In genomic region chr4:86976801-86977485, GRCh38 we compare ENCODE assay signal across 15 cellular contexts. TPM values are rescaled to one million over a fixed set of nuclear protein-coding genes. Genes with fewer than 3 reads are reported as not detected.
DNase-seq lines count a peak whose midpoint lies in the region; ATAC-seq and TF ChIP-seq lines count a peak whose summit lies in the region.
"Had no signal": no experiment of that assay in that cellular context is flagged by ENCODE, and none has a peak within 500 bp of the region (broad histone marks: within the 10 kb centered on the region; RNA-seq: fewer than 3 reads in every experiment).

No MANE protein-coding gene starts in this region.

- H3K36me3 ChIP-seq in RWPE2 (ENCODE audit: low read depth) (no peaks in the 10 kb centered on the region), thyroid gland (no peaks in the 10 kb centered on the region)
- H3K36me3 ChIP-seq: tibial nerve had no signal

- peaks cover 2% of the 10 kb centered on the region for H3K36me3 Mint-ChIP-seq in activated T-cell treated with anti-CD3 and anti-CD28 coated beads, Interleukin-2, amount 50 U/mL, for 4 hours (ENCODE audit: insufficient read depth)

- H3K9me3 ChIP-seq in RWPE2 (ENCODE audit: severe bottlenecking) (no peaks in the 10 kb centered on the region), thyroid gland (no peaks in the 10 kb centered on the region)
- H3K9me3 ChIP-seq: tibial nerve had no signal

- H3K27me3 Mint-ChIP-seq in activated T-cell treated with anti-CD3 and anti-CD28 coated beads, Interleukin-2, amount 50 U/mL, for 4 hours (ENCODE audit: low read depth): no peaks in the 10 kb centered on the region

- in situ Hi-C loops in KBM-7 (cut with MboI; ENCODE audit: low pct_unique_long_range_greater_than_20kb, low sequenced_read_pairs): no loop called here

- H3K4me1 Mint-ChIP-seq in activated T-cell treated with anti-CD3 and anti-CD28 coated beads, Interleukin-2, amount 50 U/mL, for 4 hours (ENCODE audit: low read depth): peaks cover 61% of the 10 kb centered on the region

- TF ChIP-seq POLR2A in thyroid gland (IDR thresholded peaks at IDR 0.05): no peak

- no peak for TF ChIP-seq CTCF in RWPE2 (IDR thresholded peaks at IDR 0.05; ENCODE audit: poor library complexity, severe bottlenecking)
- TF ChIP-seq CTCF in foreskin keratinocyte (conservative IDR thresholded peaks at IDR 0.05): no peak
- no peak for TF ChIP-seq CTCF in thyroid gland (IDR thresholded peaks at IDR 0.05)

- WGBS in thyroid gland, 2 donors: 94 to 97% methylated on average over 4 of the region's 4 CpGs

- peaks cover 39% of the 10 kb centered on the region for H3K4me1 ChIP-seq in RWPE2 (ENCODE audit: insufficient read depth, poor library complexity, severe bottlenecking)
- peaks cover 31% of the 10 kb centered on the region for H3K4me1 ChIP-seq in foreskin keratinocyte
- peaks cover 24 to 31% of the 10 kb centered on the region in 2 donors for H3K4me1 ChIP-seq in thyroid gland

- H3K9me3 Mint-ChIP-seq in activated T-cell treated with anti-CD3 and anti-CD28 coated beads, Interleukin-2, amount 50 U/mL, for 4 hours: no peaks in the 10 kb centered on the region

- intact Hi-C loops in thyroid gland (cut with DNase I): no loop called here

- H3K27me3 ChIP-seq in RWPE2 (ENCODE audit: insufficient read depth, poor library complexity, severe bottlenecking) (no peaks in the 10 kb centered on the region), foreskin keratinocyte (no peaks in the 10 kb centered on the region), thyroid gland (no peaks in the 10 kb centered on the region)
- H3K27me3 ChIP-seq: tibial nerve had no signal

- H3K4me3 Mint-ChIP-seq in activated T-cell treated with anti-CD3 and anti-CD28 coated beads, Interleukin-2, amount 50 U/mL, for 4 hours: no peak overlapping the region

- peak overlapping the region; percentile 83 for H3K27ac ChIP-seq in RWPE2 (ENCODE audit: poor library complexity, severe bottlenecking)
- peak overlapping the region; percentile 76 for H3K27ac ChIP-seq in foreskin keratinocyte
- H3K27ac ChIP-seq in thyroid gland: peak overlapping the region in 2 of 3 donors; percentile 13 to 41
- H3K27ac ChIP-seq: tibial nerve had no signal

- ATAC-seq in activated T-cell treated with anti-CD3 and anti-CD28 coated beads, Interleukin-2, amount 50 U/mL, for 4 hours: peak; percentile 32 to 33
- ATAC-seq in RWPE2 (ENCODE audit: low read depth): peak; percentile 71
- peak; percentile 81 for ATAC-seq in foreskin keratinocyte
- ATAC-seq: sciatic nerve had no signal

- DNase-seq in activated T-cell treated with anti-CD3 and anti-CD28 coated beads, Interleukin-2, amount 50 U/mL, for 4 hours: no peak
- DNase-seq in activated T-cell treated with anti-CD3 and anti-CD28 coated beads for 4 hours: no peak
- DNase-seq in RWPE2 (ENCODE audit: low spot score): no peak
- peak; percentile 56 to 78 for DNase-seq in foreskin keratinocyte
- no peak for DNase-seq in thyroid gland
- no peak for DNase-seq in NCI-H69 (lab: John Stamatoyannopoulos, UW)
- no peak for DNase-seq in activated CD8-positive, alpha-beta memory T cell treated with anti-CD3 and anti-CD28 coated beads, Interleukin-2, amount 50 U/mL, for 4 hours
- DNase-seq in KBM-7: no peak
- DNase-seq: activated naive CD4-positive, alpha-beta T cell; KG1; OCI-M1; stimulated activated CD4-positive, alpha-beta T cell treated with anti-CD3 and anti-CD28 coated beads, Interleukin-2, amount 100 ng/mL, for 48 hours had no signal

- H3K4me3 ChIP-seq in RWPE2 (ENCODE audit: severe bottlenecking) (no peak overlapping the region), thyroid gland (replicated peaks in 1 of 3) (no peak overlapping the region)
- H3K4me3 ChIP-seq: SK-N-MC, tibial nerve had no signal

RNA-seq across cellular contexts. Expression of gene AFF1, which starts 42.1 kb away (rescaled TPM):
- 10 to 100 TPM; 20.0 to 35.5 (median 26.5) TPM for total RNA-seq in activated T-cell treated with anti-CD3 and anti-CD28 coated beads, Interleukin-2, amount 50 U/mL, for 4 hours
- 16.4 and 19.5 TPM in 2 replicates for total RNA-seq in foreskin keratinocyte
- polyA plus RNA-seq in foreskin keratinocyte: 2.3 and 2.7 TPM in 2 replicates
- total RNA-seq in thyroid gland: 100 to 1,000 TPM; 155 to 238 (median 192) TPM

Comparison
In these comparisons a context has a peak if more than half of its experiments do, and no peak if none do; other contexts are left out.
1. DNase-seq: peak in foreskin keratinocyte (2 of 2); none in activated T-cell treated with anti-CD3 and anti-CD28 coated beads, Interleukin-2, amount 50 U/mL, for 4 hours (single experiment), activated T-cell treated with anti-CD3 and anti-CD28 coated beads for 4 hours (single experiment), RWPE2 (single experiment), thyroid gland (0 of 2), NCI-H69 (single experiment), activated CD8-positive, alpha-beta memory T cell treated with anti-CD3 and anti-CD28 coated beads, Interleukin-2, amount 50 U/mL, for 4 hours (single experiment) and KBM-7 (single experiment).
2. H3K27ac ChIP-seq: peak in every context shown above with its lines; median percentile 83 in RWPE2; 76 in foreskin keratinocyte; 27 in thyroid gland.
3. Peak in every context shown above with its lines, with median percentiles within 50 percentile points of each other: ATAC-seq.